In the genomic region with DNA sequence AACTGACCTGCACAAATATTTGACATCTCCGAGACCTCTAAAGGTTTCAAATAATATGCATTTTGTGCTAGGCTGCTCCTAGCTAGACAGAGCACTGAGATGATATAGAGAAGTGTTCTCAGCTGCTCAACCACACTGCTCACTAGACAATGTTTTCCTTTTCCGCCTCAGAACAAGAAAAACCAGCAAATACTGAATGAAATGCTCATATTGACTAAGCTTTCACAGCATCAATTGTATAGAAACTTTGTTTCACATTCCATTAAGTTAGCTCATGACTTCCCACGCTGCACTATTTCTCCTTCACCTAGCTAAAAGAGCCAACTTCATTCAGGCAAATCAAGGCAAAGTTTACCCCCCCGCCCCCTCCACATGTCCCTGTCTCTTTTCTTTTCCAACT, we compare ENCODE assay signal across 11 cellular contexts. TPM values are rescaled to one million over a fixed set of nuclear protein-coding genes. Genes with fewer than 3 reads are reported as not detected.
A peak's percentile ranks its signal among the peaks of the same experiment; 100 is the strongest.
DNase-seq lines count a peak whose midpoint lies in the region; ATAC-seq and TF ChIP-seq lines count a peak whose summit lies in the region.
"Had no signal": no experiment of that assay in that cellular context is flagged by ENCODE, and none has a peak within 500 bp of the region (broad histone marks: within the 10 kb centered on the region; RNA-seq: fewer than 3 reads in every experiment).

No MANE protein-coding gene starts in this region.

- H3K9me3 ChIP-seq in left ventricle myocardium inferior (replicated peaks) (no peaks in the 10 kb centered on the region), fibroblast of lung (ENCODE audit: control insufficient read depth, insufficient read depth, low read depth, low read length) (no peaks in the 10 kb centered on the region), neural cell (ENCODE audit: low read length) (no peaks in the 10 kb centered on the region), aorta (ENCODE audit: control insufficient read depth, low read length) (no peaks in the 10 kb centered on the region)

- peaks cover 3% of the 10 kb centered on the region for H3K27me3 ChIP-seq in left ventricle myocardium inferior (ENCODE audit: low read depth)
- no peaks in the 10 kb centered on the region for H3K27me3 ChIP-seq in fibroblast of lung (ENCODE audit: control insufficient read depth, insufficient read depth, low read length)
- no peaks in the 10 kb centered on the region for H3K27me3 ChIP-seq in neural cell (ENCODE audit: insufficient read depth, low read depth, low read length)
- no peaks in the 10 kb centered on the region for H3K27me3 ChIP-seq in aorta (ENCODE audit: control insufficient read depth in 1 of 2, insufficient read depth in 2 of 2, low read length in 1 of 2)

- H4K20me1 ChIP-seq in fibroblast of lung (ENCODE audit: control insufficient read depth, extremely low read depth, insufficient read depth, low read length) (no peaks in the 10 kb centered on the region), neural cell (ENCODE audit: insufficient read depth) (no peaks in the 10 kb centered on the region)

- TF ChIP-seq RAD21 in neural cell (conservative IDR thresholded peaks at IDR 0.05), result no peak

- peak overlapping the region; percentile 81 for H3K27ac ChIP-seq in left ventricle myocardium inferior (replicated peaks)
- H3K27ac ChIP-seq in fibroblast of lung (ENCODE audit: insufficient read depth, low read length), result peak overlapping the region; percentile 4
- H3K27ac ChIP-seq in neural cell (ENCODE audit: low read length), result no peak overlapping the region
- peak overlapping the region in 1 of 2 donors; percentile 68 for H3K27ac ChIP-seq in aorta (ENCODE audit: low read depth in 1 of 2, low read length in 2 of 2)

- no peak for ATAC-seq in Right ventricle myocardium superior (ENCODE audit: poor library complexity)
- ATAC-seq in aorta (ENCODE audit: low FRiP score), result no peak

- peaks cover 39% of the 10 kb centered on the region for H3K4me1 ChIP-seq in left ventricle myocardium inferior
- H3K4me1 ChIP-seq in fibroblast of lung (ENCODE audit: control insufficient read depth, extremely low read depth, insufficient read depth, low read length), result no peaks in the 10 kb centered on the region
- H3K4me1 ChIP-seq in aorta (ENCODE audit: control insufficient read depth in 1 of 2, insufficient read depth in 2 of 2, low read length in 2 of 2), result peaks cover 2 to 4% of the 10 kb centered on the region in 2 donors

- WGBS in aorta, 2 donors, result 3 to 4% methylated on average over 4 of the region's 4 CpGs

- intact Hi-C loops in left ventricle myocardium inferior (cut with micrococcal nuclease) (loop anchor here (5.0 kb wide), 1 partner anchor 47 kb away; no protein-coding TSS in a partner anchor), Right ventricle myocardium superior (cut with DNase I) (loop anchor here (5.0 to 10.0 kb wide), 2 partner anchors 95 to 142 kb away; no protein-coding TSS in a partner anchor), aorta (cut with DNase I) (loop anchor here (5.0 to 10.0 kb wide), 3 partner anchors 147 to 367 kb away; no protein-coding TSS in a partner anchor)

- TF ChIP-seq EP300 in neural cell (conservative IDR thresholded peaks at IDR 0.05; ENCODE audit: poor library complexity, severe bottlenecking), result no peak

- H3K4me2 ChIP-seq in fibroblast of lung (ENCODE audit: extremely low read depth, insufficient read depth, low read length) (peak overlapping the region; percentile 89), neural cell (ENCODE audit: low read length) (peak overlapping the region; percentile 35)

- no peaks in the 10 kb centered on the region for H3K36me3 ChIP-seq in left ventricle myocardium inferior
- no peaks in the 10 kb centered on the region for H3K36me3 ChIP-seq in fibroblast of lung (ENCODE audit: control insufficient read depth, insufficient read depth, low read length)
- H3K36me3 ChIP-seq in neural cell (ENCODE audit: insufficient read depth, low read length), result no peaks in the 10 kb centered on the region
- H3K36me3 ChIP-seq in aorta (ENCODE audit: control insufficient read depth in 1 of 2, insufficient read depth in 2 of 2, low read length in 1 of 2), result no peaks in the 10 kb centered on the region

- H3K9ac ChIP-seq in fibroblast of lung (ENCODE audit: insufficient read depth, low read length) (no peak overlapping the region), neural cell (ENCODE audit: low read length) (peak overlapping the region; percentile 43)

- no peaks in the 10 kb centered on the region for H3K9me2 ChIP-seq in neural cell (ENCODE audit: insufficient read depth, low read length)

- H3F3A ChIP-seq in neural cell (ENCODE audit: insufficient read depth, low read length, poor library complexity, severe bottlenecking), result no peaks in the 10 kb centered on the region

- H3K4me3 ChIP-seq in left ventricle myocardium inferior (peak overlapping the region; percentile 70), fibroblast of lung (replicated peaks in 1 of 4; ENCODE audit: control extremely low read depth in 1 of 4, insufficient read depth in 1 of 4, low read depth in 3 of 4, low read length in 4 of 4) (peak overlapping the region; percentile 56 to 88 (median 64)), neural cell (ENCODE audit: low read length) (peak overlapping the region; percentile 67), aorta (ENCODE audit: low read length in 2 of 2) (peak overlapping the region; percentile 100)
- H3K4me3 ChIP-seq: lung had no signal

- peak overlapping the region; percentile 73 for H2AFZ ChIP-seq in fibroblast of lung (ENCODE audit: low read length)
- H2AFZ ChIP-seq in neural cell (ENCODE audit: low read depth, low read length), result no peak overlapping the region

- no peak for DNase-seq in left ventricle myocardium inferior
- DNase-seq in Right ventricle myocardium superior, result no peak
- DNase-seq in fibroblast of lung (ENCODE audit: low read depth in 2 of 2), result peak; percentile 39 to 73
- DNase-seq in aorta, result no peak
- DNase-seq in DMS153 (lab: John Stamatoyannopoulos, UW), result no peak
- DNase-seq in midbrain (lab: John Stamatoyannopoulos, UW), result no peak
- no peak for DNase-seq in effector CD8-positive, alpha-beta T cell (lab: John Stamatoyannopoulos, UW)
- DNase-seq: activated CD4-positive, alpha-beta T cell treated with anti-CD3 and anti-CD28 coated beads, Interleukin-2, amount 10 ng/mL, durations not matched to agents 24 days and 14 days had no signal

- TF ChIP-seq CTCF in left ventricle myocardium inferior (IDR thresholded peaks at IDR 0.05; ENCODE audit: borderline replicate concordance), result no peak
- TF ChIP-seq CTCF in fibroblast of lung (conservative IDR thresholded peaks at IDR 0.05 in 1 of 2, IDR thresholded peaks at IDR 0.05 in 1 of 2; ENCODE audit: low read depth in 1 of 2, low read length in 2 of 2), result no peak
- no peak for TF ChIP-seq CTCF in neural cell (IDR thresholded peaks at IDR 0.05; ENCODE audit: poor library complexity, severe bottlenecking)

- H3K79me2 ChIP-seq in fibroblast of lung (ENCODE audit: control insufficient read depth, insufficient read depth, low read length), result peaks cover 2% of the 10 kb centered on the region
- H3K79me2 ChIP-seq in neural cell (replicated peaks; ENCODE audit: insufficient read depth, low read length), result no peaks in the 10 kb centered on the region

TF ChIP-seq in neural cell, 6 proteins besides CTCF, POLR2A, EP300 and RAD21:
- TF ChIP-seq EZH2 (IDR thresholded peaks at IDR 0.05; ENCODE audit: borderline replicate concordance, insufficient read depth, low read length, poor library complexity, severe bottlenecking), result no peak
- no peak for TF ChIP-seq SMC3 (conservative IDR thresholded peaks at IDR 0.05; ENCODE audit: poor library complexity)
- no peak for TF ChIP-seq TAF1 (IDR thresholded peaks at IDR 0.05; ENCODE audit: low read depth)
- TF ChIP-seq REST (IDR thresholded peaks at IDR 0.05; ENCODE audit: borderline replicate concordance), result no peak
- TF ChIP-seq POLR2AphosphoS5 (IDR thresholded peaks at IDR 0.05), result no peak
- no peak for TF ChIP-seq MXI1 (conservative IDR thresholded peaks at IDR 0.05; ENCODE audit: poor library complexity, severe bottlenecking)

RNA-seq across cellular contexts. Expression of gene ZNF385D, which starts 0.7 kb away (rescaled TPM):
- total RNA-seq in left ventricle myocardium inferior, result 2.3 TPM
- 2.2 TPM for total RNA-seq in Right ventricle myocardium superior
- 0.77 and 0.83 TPM in 2 replicates for total RNA-seq in fibroblast of lung
- polyA plus RNA-seq in fibroblast of lung, result 1.9 and 10.2 TPM in 2 replicates
- polyA plus RNA-seq in fibroblast of lung (2012), result 1.3 and 12.9 TPM in 2 replicates
- polyA minus RNA-seq in fibroblast of lung (ENCODE audit: low replicate concordance), result 0.04 and 11.2 TPM in 2 replicates
- polyA plus RNA-seq in neural cell, result 3.4 and 3.6 TPM in 2 replicates
- 14.1 and 18.4 TPM in 2 replicates for polyA minus RNA-seq in neural cell
- total RNA-seq in aorta, result 100 to 1,000 TPM; 108 to 118 TPM
- polyA plus RNA-seq in aorta, result 10 to 100 TPM; 12.1 to 13.9 TPM
- total RNA-seq: activated CD4-positive, alpha-beta T cell treated with anti-CD3 and anti-CD28 coated beads, Interleukin-2, amount 10 ng/mL, durations not matched to agents 24 days and 14 days; H4 had no signal

Comparison
In these comparisons a context has a peak if more than half of its experiments do, and no peak if none do; other contexts are left out.
1. DNase-seq: peak in fibroblast of lung (2 of 2); none in left ventricle myocardium inferior (single experiment), Right ventricle myocardium superior (single experiment), aorta (0 of 2), DMS153 (single experiment), midbrain (single experiment) and effector CD8-positive, alpha-beta T cell (single experiment).
2. RNA of gene ZNF385D, which starts 0.7 kb away (total RNA-seq): 108 to 118 TPM in aorta; 2.3 TPM in left ventricle myocardium inferior (single experiment), 2.2 TPM in Right ventricle myocardium superior (single experiment) and 0.77 to 0.83 TPM in fibroblast of lung; every median in the first group is over 10 times any median in the second.
3. Peak in every context shown above with its lines, with median percentiles within 50 percentile points of each other: H3K4me3 ChIP-seq.